Comparison of ENCODE assay signal across 8 cellular contexts in genomic region chr3:27596334-27596841, GRCh38.
A peak's percentile ranks its signal among the peaks of the same experiment; 100 is the strongest.
DNase-seq lines count a peak whose midpoint lies in the region; ATAC-seq and TF ChIP-seq lines count a peak whose summit lies in the region.

No MANE protein-coding gene starts in this region.

- H3K27ac ChIP-seq in MM.1S (ENCODE audit: low read length) = no peak overlapping the region

- no peaks in the 10 kb centered on the region for H3K9me2 ChIP-seq in MM.1S (replicated peaks; ENCODE audit: insufficient read depth, low read length)

- TF ChIP-seq CTCF in MM.1S (IDR thresholded peaks at IDR 0.05; ENCODE audit: low read length) = no peak

- H4K20me1 ChIP-seq in MM.1S (ENCODE audit: insufficient read depth, low read length) = no peaks in the 10 kb centered on the region

- no peak overlapping the region for H2AFZ ChIP-seq in MM.1S (ENCODE audit: low read length)

- no peak overlapping the region for H3K4me2 ChIP-seq in MM.1S (ENCODE audit: low read depth, low read length)

- no peaks in the 10 kb centered on the region for H3K9me3 ChIP-seq in MM.1S (replicated peaks; ENCODE audit: insufficient read depth, low read length)

- DNase-seq in CD1c-positive myeloid dendritic cell (ENCODE audit: extremely low spot score) = peak; percentile 44
- peak; percentile 7 for DNase-seq in MM.1S
- peak; percentile 61 for DNase-seq in fibroblast of gingiva (ENCODE audit: low read depth)
- no peak for DNase-seq in AG08395 (ENCODE audit: low spot score)
- no peak for DNase-seq in NCI-H510A treated with DMSO at 0.1 percent for 48 hours (lab: John Stamatoyannopoulos, UW)
- no peak for DNase-seq in HuH-7 (ENCODE audit: low spot score)
- DNase-seq in erythroblast (lab: John Stamatoyannopoulos, UW) = no peak

- no peak overlapping the region for H3K4me3 ChIP-seq in MM.1S (ENCODE audit: low read length)

- no peaks in the 10 kb centered on the region for H3K27me3 ChIP-seq in MM.1S (replicated peaks; ENCODE audit: insufficient read depth, low read length)

- H3F3A ChIP-seq in MM.1S (ENCODE audit: insufficient read depth, low read length) = no peaks in the 10 kb centered on the region

- H3K4me1 ChIP-seq in MM.1S (ENCODE audit: low read length) = no peaks in the 10 kb centered on the region

- H3K9ac ChIP-seq in MM.1S (ENCODE audit: low read length) = no peak overlapping the region

- H3K79me2 ChIP-seq in MM.1S (ENCODE audit: low read length) = no peaks in the 10 kb centered on the region

- no peaks in the 10 kb centered on the region for H3K36me3 ChIP-seq in MM.1S (replicated peaks; ENCODE audit: insufficient read depth, low read length)

- peak; percentile 60 for ATAC-seq in GM21423 (IDR thresholded peaks at IDR 0.05; ENCODE audit: unreplicated experiment)

- no peak for TF ChIP-seq POLR2A in erythroblast (IDR thresholded peaks at IDR 0.05; ENCODE audit: low read length)

Comparison
In these comparisons a context has a peak if more than half of its experiments do, and no peak if none do; other contexts are left out.
1. DNase-seq: peak in CD1c-positive myeloid dendritic cell (single experiment), MM.1S (single experiment) and fibroblast of gingiva (single experiment); none in AG08395 (single experiment), NCI-H510A treated with DMSO at 0.1 percent for 48 hours (single experiment), HuH-7 (single experiment) and erythroblast (0 of 2).